ENCODE assay signal across 28 cellular contexts in genomic region chr3:5554245-5554747, GRCh38.
"Had no signal": no experiment of that assay in that cellular context is flagged by ENCODE, and none has a peak within 500 bp of the region (broad histone marks: within the 10 kb centered on the region; RNA-seq: fewer than 3 reads in every experiment).

No MANE protein-coding gene starts in this region.

- H3K27ac Mint-ChIP-seq: dendritic cell treated with granulocyte-macrophage colony-stimulating factor and Interleukin-4, amounts not matched to agents 40 ng/mL and 50 ng/mL, for 4 days; effector memory CD8-positive, alpha-beta T cell; endodermal cell had no signal

- FAIRE-seq: colon, endometrium, endothelial cell of umbilical vein, frontal cortex had no signal

- H3K27ac ChIP-seq: colonic mucosa, coronary artery, dorsolateral prefrontal cortex, epithelial cell of prostate, esophagus muscularis mucosa, esophagus squamous epithelium, foreskin keratinocyte, gastrocnemius medialis, gastroesophageal sphincter, heart left ventricle, heart right ventricle had no signal

- ATAC-seq: effector memory CD8-positive, alpha-beta T cell; esophagus mucosa; foreskin keratinocyte; gastrocnemius medialis; gastroesophageal sphincter; heart left ventricle; heart right ventricle had no signal

- H3K27me3 Mint-ChIP-seq: dendritic cell treated with granulocyte-macrophage colony-stimulating factor and Interleukin-4, amounts not matched to agents 40 ng/mL and 50 ng/mL, for 4 days; effector memory CD8-positive, alpha-beta T cell had no signal

- H3K4me1 ChIP-seq: colonic mucosa, esophagus muscularis mucosa, esophagus squamous epithelium, foreskin keratinocyte, gastrocnemius medialis, gastroesophageal sphincter, heart left ventricle, heart right ventricle had no signal

- H3K4me3 ChIP-seq: colonic mucosa, coronary artery, dorsolateral prefrontal cortex, esophagus muscularis mucosa, esophagus squamous epithelium, gastrocnemius medialis, gastroesophageal sphincter, heart left ventricle, heart right ventricle had no signal

- H3K27me3 ChIP-seq: colonic mucosa, dorsolateral prefrontal cortex, esophagus muscularis mucosa, esophagus squamous epithelium, foreskin keratinocyte, gastrocnemius medialis, gastroesophageal sphincter, heart left ventricle had no signal

- H3K4me1 Mint-ChIP-seq: endodermal cell had no signal

- H3K36me3 ChIP-seq: colonic mucosa, esophagus muscularis mucosa, esophagus squamous epithelium, gastrocnemius medialis, gastroesophageal sphincter, heart left ventricle, heart right ventricle had no signal

- H3K9me3 ChIP-seq: colonic mucosa, esophagus muscularis mucosa, esophagus squamous epithelium, gastrocnemius medialis, gastroesophageal sphincter, heart left ventricle, heart right ventricle had no signal

- H3K4me3 Mint-ChIP-seq: dendritic cell treated with granulocyte-macrophage colony-stimulating factor and Interleukin-4, amounts not matched to agents 40 ng/mL and 50 ng/mL, for 4 days; effector memory CD8-positive, alpha-beta T cell; endodermal cell had no signal

- H3K9me3 Mint-ChIP-seq: endodermal cell had no signal

- DNase-seq: colonic mucosa; cortex of kidney; dermis blood vessel endothelial cell; dorsolateral prefrontal cortex; effector CD4-positive, alpha-beta T cell; effector CD8-positive, alpha-beta T cell; effector memory CD4-positive, alpha-beta T cell; effector memory CD8-positive, alpha-beta T cell; endodermal cell; esophagus squamous epithelium; foreskin fibroblast; foreskin keratinocyte; foreskin melanocyte; gastrocnemius medialis; glutamatergic neuron; head of caudate nucleus; heart left ventricle; heart right ventricle had no signal
